ENCODE assay signal across 1 cellular context in genomic region chr2:74815955-74816354, GRCh38.
TF ChIP-seq lines count a peak whose summit lies in the region.

No MANE protein-coding gene starts in this region.

TF ChIP-seq in HepG2, 621 proteins besides CTCF, POLR2A, EP300 and RAD21 (continues in another document):
- TF ChIP-seq HNF1A (IDR thresholded peaks at IDR 0.05; ENCODE audit: low read depth) (no peak), HNF1A (CRISPR knock-in tag; IDR thresholded peaks at IDR 0.05; ENCODE audit: borderline replicate concordance) (no peak), HNRNPL (IDR thresholded peaks at IDR 0.05; ENCODE audit: low read depth, low read length) (no peak), PRMT3 (CRISPR knock-in tag; IDR thresholded peaks at IDR 0.05; ENCODE audit: borderline replicate concordance, low read depth) (no peak), ZNF10 (CRISPR knock-in tag; IDR thresholded peaks at IDR 0.05; ENCODE audit: borderline replicate concordance, low read depth) (no peak), TCF7 (IDR thresholded peaks at IDR 0.05; ENCODE audit: low read depth) (no peak), ZGPAT (CRISPR knock-in tag; IDR thresholded peaks at IDR 0.05) (no peak), ARHGAP35 (CRISPR knock-in tag; IDR thresholded peaks at IDR 0.05; ENCODE audit: borderline replicate concordance) (peak; percentile 38; the same call in 1 of the 2 replicates), ZBTB4 (CRISPR knock-in tag; IDR thresholded peaks at IDR 0.05; ENCODE audit: borderline replicate concordance) (0 out of 2 replicates have a peak, but pooled peaks have one; percentile 6), ZNF780A (CRISPR knock-in tag; IDR thresholded peaks at IDR 0.05) (no peak), MBD4 (IDR thresholded peaks at IDR 0.05; ENCODE audit: borderline replicate concordance, low read length) (no peak), DR1 (CRISPR knock-in tag; IDR thresholded peaks at IDR 0.05) (no peak), ZNF782 (CRISPR knock-in tag; IDR thresholded peaks at IDR 0.05; ENCODE audit: borderline replicate concordance) (no peak)
- TF ChIP-seq, protein P1, sequence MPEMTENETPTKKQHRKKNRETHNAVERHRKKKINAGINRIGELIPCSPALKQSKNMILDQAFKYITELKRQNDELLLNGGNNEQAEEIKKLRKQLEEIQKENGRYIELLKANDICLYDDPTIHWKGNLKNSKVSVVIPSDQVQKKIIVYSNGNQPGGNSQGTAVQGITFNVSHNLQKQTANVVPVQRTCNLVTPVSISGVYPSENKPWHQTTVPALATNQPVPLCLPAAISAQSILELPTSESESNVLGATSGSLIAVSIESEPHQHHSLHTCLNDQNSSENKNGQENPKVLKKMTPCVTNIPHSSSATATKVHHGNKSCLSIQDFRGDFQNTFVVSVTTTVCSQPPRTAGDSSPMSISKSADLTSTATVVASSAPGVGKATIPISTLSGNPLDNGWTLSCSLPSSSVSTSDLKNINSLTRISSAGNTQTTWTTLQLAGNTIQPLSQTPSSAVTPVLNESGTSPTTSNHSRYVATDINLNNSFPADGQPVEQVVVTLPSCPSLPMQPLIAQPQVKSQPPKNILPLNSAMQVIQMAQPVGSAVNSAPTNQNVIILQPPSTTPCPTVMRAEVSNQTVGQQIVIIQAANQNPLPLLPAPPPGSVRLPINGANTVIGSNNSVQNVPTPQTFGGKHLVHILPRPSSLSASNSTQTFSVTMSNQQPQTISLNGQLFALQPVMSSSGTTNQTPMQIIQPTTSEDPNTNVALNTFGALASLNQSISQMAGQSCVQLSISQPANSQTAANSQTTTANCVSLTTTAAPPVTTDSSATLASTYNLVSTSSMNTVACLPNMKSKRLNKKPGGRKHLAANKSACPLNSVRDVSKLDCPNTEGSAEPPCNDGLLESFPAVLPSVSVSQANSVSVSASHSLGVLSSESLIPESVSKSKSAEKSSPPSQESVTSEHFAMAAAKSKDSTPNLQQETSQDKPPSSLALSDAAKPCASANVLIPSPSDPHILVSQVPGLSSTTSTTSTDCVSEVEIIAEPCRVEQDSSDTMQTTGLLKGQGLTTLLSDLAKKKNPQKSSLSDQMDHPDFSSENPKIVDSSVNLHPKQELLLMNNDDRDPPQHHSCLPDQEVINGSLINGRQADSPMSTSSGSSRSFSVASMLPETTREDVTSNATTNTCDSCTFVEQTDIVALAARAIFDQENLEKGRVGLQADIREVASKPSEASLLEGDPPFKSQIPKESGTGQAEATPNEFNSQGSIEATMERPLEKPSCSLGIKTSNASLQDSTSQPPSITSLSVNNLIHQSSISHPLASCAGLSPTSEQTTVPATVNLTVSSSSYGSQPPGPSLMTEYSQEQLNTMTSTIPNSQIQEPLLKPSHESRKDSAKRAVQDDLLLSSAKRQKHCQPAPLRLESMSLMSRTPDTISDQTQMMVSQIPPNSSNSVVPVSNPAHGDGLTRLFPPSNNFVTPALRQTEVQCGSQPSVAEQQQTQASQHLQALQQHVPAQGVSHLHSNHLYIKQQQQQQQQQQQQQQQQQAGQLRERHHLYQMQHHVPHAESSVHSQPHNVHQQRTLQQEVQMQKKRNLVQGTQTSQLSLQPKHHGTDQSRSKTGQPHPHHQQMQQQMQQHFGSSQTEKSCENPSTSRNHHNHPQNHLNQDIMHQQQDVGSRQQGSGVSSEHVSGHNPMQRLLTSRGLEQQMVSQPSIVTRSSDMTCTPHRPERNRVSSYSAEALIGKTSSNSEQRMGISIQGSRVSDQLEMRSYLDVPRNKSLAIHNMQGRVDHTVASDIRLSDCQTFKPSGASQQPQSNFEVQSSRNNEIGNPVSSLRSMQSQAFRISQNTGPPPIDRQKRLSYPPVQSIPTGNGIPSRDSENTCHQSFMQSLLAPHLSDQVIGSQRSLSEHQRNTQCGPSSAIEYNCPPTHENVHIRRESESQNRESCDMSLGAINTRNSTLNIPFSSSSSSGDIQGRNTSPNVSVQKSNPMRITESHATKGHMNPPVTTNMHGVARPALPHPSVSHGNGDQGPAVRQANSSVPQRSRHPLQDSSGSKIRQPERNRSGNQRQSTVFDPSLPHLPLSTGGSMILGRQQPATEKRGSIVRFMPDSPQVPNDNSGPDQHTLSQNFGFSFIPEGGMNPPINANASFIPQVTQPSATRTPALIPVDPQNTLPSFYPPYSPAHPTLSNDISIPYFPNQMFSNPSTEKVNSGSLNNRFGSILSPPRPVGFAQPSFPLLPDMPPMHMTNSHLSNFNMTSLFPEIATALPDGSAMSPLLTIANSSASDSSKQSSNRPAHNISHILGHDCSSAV (CRISPR knock-in tag; IDR thresholded peaks at IDR 0.05; ENCODE audit: borderline replicate concordance), result no peak
- TF ChIP-seq, protein P2, sequence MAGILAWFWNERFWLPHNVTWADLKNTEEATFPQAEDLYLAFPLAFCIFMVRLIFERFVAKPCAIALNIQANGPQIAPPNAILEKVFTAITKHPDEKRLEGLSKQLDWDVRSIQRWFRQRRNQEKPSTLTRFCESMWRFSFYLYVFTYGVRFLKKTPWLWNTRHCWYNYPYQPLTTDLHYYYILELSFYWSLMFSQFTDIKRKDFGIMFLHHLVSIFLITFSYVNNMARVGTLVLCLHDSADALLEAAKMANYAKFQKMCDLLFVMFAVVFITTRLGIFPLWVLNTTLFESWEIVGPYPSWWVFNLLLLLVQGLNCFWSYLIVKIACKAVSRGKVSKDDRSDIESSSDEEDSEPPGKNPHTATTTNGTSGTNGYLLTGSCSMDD (CRISPR knock-in tag; IDR thresholded peaks at IDR 0.05), result no peak
- TF ChIP-seq, protein P3, sequence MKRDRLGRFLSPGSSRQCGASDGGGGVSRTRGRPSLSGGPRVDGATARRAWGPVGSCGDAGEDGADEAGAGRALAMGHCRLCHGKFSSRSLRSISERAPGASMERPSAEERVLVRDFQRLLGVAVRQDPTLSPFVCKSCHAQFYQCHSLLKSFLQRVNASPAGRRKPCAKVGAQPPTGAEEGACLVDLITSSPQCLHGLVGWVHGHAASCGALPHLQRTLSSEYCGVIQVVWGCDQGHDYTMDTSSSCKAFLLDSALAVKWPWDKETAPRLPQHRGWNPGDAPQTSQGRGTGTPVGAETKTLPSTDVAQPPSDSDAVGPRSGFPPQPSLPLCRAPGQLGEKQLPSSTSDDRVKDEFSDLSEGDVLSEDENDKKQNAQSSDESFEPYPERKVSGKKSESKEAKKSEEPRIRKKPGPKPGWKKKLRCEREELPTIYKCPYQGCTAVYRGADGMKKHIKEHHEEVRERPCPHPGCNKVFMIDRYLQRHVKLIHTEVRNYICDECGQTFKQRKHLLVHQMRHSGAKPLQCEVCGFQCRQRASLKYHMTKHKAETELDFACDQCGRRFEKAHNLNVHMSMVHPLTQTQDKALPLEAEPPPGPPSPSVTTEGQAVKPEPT (CRISPR knock-in tag; IDR thresholded peaks at IDR 0.05; ENCODE audit: low read depth), result no peak
- TF ChIP-seq, protein P4, sequence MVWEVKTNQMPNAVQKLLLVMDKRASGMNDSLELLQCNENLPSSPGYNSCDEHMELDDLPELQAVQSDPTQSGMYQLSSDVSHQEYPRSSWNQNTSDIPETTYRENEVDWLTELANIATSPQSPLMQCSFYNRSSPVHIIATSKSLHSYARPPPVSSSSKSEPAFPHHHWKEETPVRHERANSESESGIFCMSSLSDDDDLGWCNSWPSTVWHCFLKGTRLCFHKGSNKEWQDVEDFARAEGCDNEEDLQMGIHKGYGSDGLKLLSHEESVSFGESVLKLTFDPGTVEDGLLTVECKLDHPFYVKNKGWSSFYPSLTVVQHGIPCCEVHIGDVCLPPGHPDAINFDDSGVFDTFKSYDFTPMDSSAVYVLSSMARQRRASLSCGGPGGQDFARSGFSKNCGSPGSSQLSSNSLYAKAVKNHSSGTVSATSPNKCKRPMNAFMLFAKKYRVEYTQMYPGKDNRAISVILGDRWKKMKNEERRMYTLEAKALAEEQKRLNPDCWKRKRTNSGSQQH (CRISPR knock-in tag; IDR thresholded peaks at IDR 0.05; ENCODE audit: low read depth), result no peak
- TF ChIP-seq, protein P5, sequence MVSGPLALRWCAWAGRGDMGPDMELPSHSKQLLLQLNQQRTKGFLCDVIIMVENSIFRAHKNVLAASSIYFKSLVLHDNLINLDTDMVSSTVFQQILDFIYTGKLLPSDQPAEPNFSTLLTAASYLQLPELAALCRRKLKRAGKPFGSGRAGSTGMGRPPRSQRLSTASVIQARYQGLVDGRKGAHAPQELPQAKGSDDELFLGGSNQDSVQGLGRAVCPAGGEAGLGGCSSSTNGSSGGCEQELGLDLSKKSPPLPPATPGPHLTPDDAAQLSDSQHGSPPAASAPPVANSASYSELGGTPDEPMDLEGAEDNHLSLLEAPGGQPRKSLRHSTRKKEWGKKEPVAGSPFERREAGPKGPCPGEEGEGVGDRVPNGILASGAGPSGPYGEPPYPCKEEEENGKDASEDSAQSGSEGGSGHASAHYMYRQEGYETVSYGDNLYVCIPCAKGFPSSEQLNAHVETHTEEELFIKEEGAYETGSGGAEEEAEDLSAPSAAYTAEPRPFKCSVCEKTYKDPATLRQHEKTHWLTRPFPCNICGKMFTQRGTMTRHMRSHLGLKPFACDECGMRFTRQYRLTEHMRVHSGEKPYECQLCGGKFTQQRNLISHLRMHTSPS (CRISPR knock-in tag; IDR thresholded peaks at IDR 0.05; ENCODE audit: low read depth), result 0 out of 2 replicates have a peak, but pooled peaks have one; percentile 9
- TF ChIP-seq, protein P6, sequence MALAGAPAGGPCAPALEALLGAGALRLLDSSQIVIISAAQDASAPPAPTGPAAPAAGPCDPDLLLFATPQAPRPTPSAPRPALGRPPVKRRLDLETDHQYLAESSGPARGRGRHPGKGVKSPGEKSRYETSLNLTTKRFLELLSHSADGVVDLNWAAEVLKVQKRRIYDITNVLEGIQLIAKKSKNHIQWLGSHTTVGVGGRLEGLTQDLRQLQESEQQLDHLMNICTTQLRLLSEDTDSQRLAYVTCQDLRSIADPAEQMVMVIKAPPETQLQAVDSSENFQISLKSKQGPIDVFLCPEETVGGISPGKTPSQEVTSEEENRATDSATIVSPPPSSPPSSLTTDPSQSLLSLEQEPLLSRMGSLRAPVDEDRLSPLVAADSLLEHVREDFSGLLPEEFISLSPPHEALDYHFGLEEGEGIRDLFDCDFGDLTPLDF (CRISPR knock-in tag; IDR thresholded peaks at IDR 0.05), result no peak
